ENCODE assay signal across 12 cellular contexts in genomic region chr11:101128571-101129202, GRCh38. TPM values are rescaled to one million over a fixed set of nuclear protein-coding genes. Genes with fewer than 3 reads are reported as not detected.
A peak's percentile ranks its signal among the peaks of the same experiment; 100 is the strongest.
DNase-seq lines count a peak whose midpoint lies in the region; ATAC-seq and TF ChIP-seq lines count a peak whose summit lies in the region.
"Had no signal": no experiment of that assay in that cellular context is flagged by ENCODE, and none has a peak within 500 bp of the region (broad histone marks: within the 10 kb centered on the region; RNA-seq: fewer than 3 reads in every experiment).

No MANE protein-coding gene starts in this region.

- H3K9me2 ChIP-seq in PC-3 (replicated peaks; ENCODE audit: low read length) = no peaks in the 10 kb centered on the region

- H3F3A ChIP-seq in PC-3 (ENCODE audit: low read length, unreplicated experiment) = no peaks in the 10 kb centered on the region

- H3K4me1 Mint-ChIP-seq in natural killer cell = no peaks in the 10 kb centered on the region

- peaks cover 75% of the 10 kb centered on the region for H3K27me3 ChIP-seq in PC-3 (ENCODE audit: low read length)
- H3K27me3 ChIP-seq in fibroblast of lung (ENCODE audit: control insufficient read depth, insufficient read depth, low read length) = peaks cover 12% of the 10 kb centered on the region
- H3K27me3 ChIP-seq in tibial artery = no peaks in the 10 kb centered on the region

- peaks cover 0 to 2% of the 10 kb centered on the region in 2 donors for H3K9me3 Mint-ChIP-seq in natural killer cell

- H3K9me3 ChIP-seq in PC-3 (ENCODE audit: low read length) (no peaks in the 10 kb centered on the region), fibroblast of lung (ENCODE audit: control insufficient read depth, insufficient read depth, low read depth, low read length) (no peaks in the 10 kb centered on the region), mucosa of descending colon (no peaks in the 10 kb centered on the region), tibial artery (no peaks in the 10 kb centered on the region)

- POLR2A ChIA-PET in PC-3 (lab: Charles Lee; ENCODE audit: unreplicated experiment) = no interaction called here

- no peaks in the 10 kb centered on the region for H3K4me1 ChIP-seq in PC-3 (ENCODE audit: insufficient read depth, low read length)
- H3K4me1 ChIP-seq in fibroblast of lung (ENCODE audit: control insufficient read depth, extremely low read depth, insufficient read depth, low read length) = no peaks in the 10 kb centered on the region
- H3K4me1 ChIP-seq in mucosa of descending colon (ENCODE audit: low read depth) = peaks cover 22% of the 10 kb centered on the region
- H3K4me1 ChIP-seq in tibial artery = peaks cover 0 to 29% (median 13%) of the 10 kb centered on the region in 4 donors

- no TSS peak for BruUV-seq in PC-3 (replicated peaks; lab: Mats Ljungman, UMichigan)

- H2AFZ ChIP-seq in PC-3 (ENCODE audit: low read length) (no peak overlapping the region), fibroblast of lung (ENCODE audit: low read length) (no peak overlapping the region)

- H3K79me2 ChIP-seq in PC-3 (ENCODE audit: low read length) = no peaks in the 10 kb centered on the region
- H3K79me2 ChIP-seq in fibroblast of lung (ENCODE audit: control insufficient read depth, insufficient read depth, low read length) = no peaks in the 10 kb centered on the region

- TF ChIP-seq CTCF in PC-3 (conservative IDR thresholded peaks at IDR 0.05; ENCODE audit: low read depth, low read length) = no peak
- TF ChIP-seq CTCF in fibroblast of lung (conservative IDR thresholded peaks at IDR 0.05 in 1 of 2, IDR thresholded peaks at IDR 0.05 in 1 of 2; ENCODE audit: low read depth in 1 of 2, low read length in 2 of 2) = no peak
- TF ChIP-seq CTCF in mucosa of descending colon (IDR thresholded peaks at IDR 0.05) = no peak
- TF ChIP-seq CTCF in tibial artery (IDR thresholded peaks at IDR 0.05) = no peak
- no peak for TF ChIP-seq CTCF in natural killer cell (IDR thresholded peaks at IDR 0.05)

- no peak for ATAC-seq in PC-3
- ATAC-seq in mucosa of descending colon = peak; percentile 20
- ATAC-seq in natural killer cell = no peak

- peaks cover 18 to 39% of the 10 kb centered on the region in 2 donors for H3K27me3 Mint-ChIP-seq in natural killer cell (ENCODE audit: low read depth in 2 of 2)

- no peaks in the 10 kb centered on the region for H3K36me3 Mint-ChIP-seq in natural killer cell

- intact Hi-C loops in PC-3 (cut with micrococcal nuclease) (no loop called here), mucosa of descending colon (cut with DNase I, micrococcal nuclease) (no loop called here), tibial artery (cut with DNase I; ENCODE audit: low total_unique reads) (loop anchor here (10.0 kb wide), 1 partner anchor 444 kb away; the partner anchor contains the start of gene ARHGAP42), natural killer cell (cut with micrococcal nuclease) (no loop called here)

- H3K4me3 Mint-ChIP-seq in natural killer cell = no peak overlapping the region

- no peak for DNase-seq in PC-3
- no peak for DNase-seq in fibroblast of lung (ENCODE audit: low read depth in 2 of 2)
- peak; percentile 4 to 42 (median 34) for DNase-seq in mucosa of descending colon
- DNase-seq in tibial artery = peak; percentile 24 to 69
- no peak for DNase-seq in NCI-H2107 (lab: John Stamatoyannopoulos, UW)
- DNase-seq in NCI-H774 (lab: John Stamatoyannopoulos, UW) = no peak
- no peak for DNase-seq in natural killer cell
- DNase-seq: activated CD4-positive, alpha-beta T cell treated with anti-CD3 and anti-CD28 coated beads, Interleukin-2, amount 50 U/mL, for 1 hour; HCEC 1CT; kidney glomerular epithelial cell; NCI-H524 treated with DMSO at 0.1 percent for 48 hours had no signal

- H3K9ac ChIP-seq in PC-3 (ENCODE audit: low read length) (no peak overlapping the region), fibroblast of lung (ENCODE audit: insufficient read depth, low read length) (no peak overlapping the region)

- no peak overlapping the region for H3K27ac ChIP-seq in PC-3 (ENCODE audit: low read length)
- no peak overlapping the region for H3K27ac ChIP-seq in fibroblast of lung (ENCODE audit: insufficient read depth, low read length)
- peak overlapping the region; percentile 95 to 97 for H3K27ac ChIP-seq in tibial artery

- H3K4me3 ChIP-seq in PC-3 (ENCODE audit: low read length) (no peak overlapping the region), fibroblast of lung (replicated peaks in 1 of 4; ENCODE audit: control extremely low read depth in 1 of 4, insufficient read depth in 1 of 4, low read depth in 3 of 4, low read length in 4 of 4) (peak overlapping the region; percentile 23 to 63 (median 61)), mucosa of descending colon (no peak overlapping the region), tibial artery (peak overlapping the region; percentile 78 to 82)

- CTCF ChIA-PET in PC-3 (lab: Charles Lee) = no interaction called here

- H3K36me3 ChIP-seq in PC-3 (ENCODE audit: low read depth, low read length) = no peaks in the 10 kb centered on the region
- H3K36me3 ChIP-seq in fibroblast of lung (ENCODE audit: control insufficient read depth, insufficient read depth, low read length) = no peaks in the 10 kb centered on the region
- no peaks in the 10 kb centered on the region for H3K36me3 ChIP-seq in mucosa of descending colon (ENCODE audit: low read depth)
- H3K36me3 ChIP-seq in tibial artery = no peaks in the 10 kb centered on the region

- H3K27ac Mint-ChIP-seq in natural killer cell = no peak overlapping the region

- no peaks in the 10 kb centered on the region for H4K20me1 ChIP-seq in PC-3 (ENCODE audit: low read length)
- H4K20me1 ChIP-seq in fibroblast of lung (ENCODE audit: control insufficient read depth, extremely low read depth, insufficient read depth, low read length) = no peaks in the 10 kb centered on the region

- 0 out of 2 replicates have a peak overlapping the region, but pooled peaks have one; percentile 3 for H3K4me2 ChIP-seq in PC-3 (ENCODE audit: low read length)
- peak overlapping the region; percentile 88 for H3K4me2 ChIP-seq in fibroblast of lung (ENCODE audit: extremely low read depth, insufficient read depth, low read length)

RNA-seq across cellular contexts. Expression of gene PGR, which starts 0.9 kb away (rescaled TPM):
- not detected in 2 replicates for total RNA-seq in PC-3 (2014; rRNA removed)
- total RNA-seq in fibroblast of lung = 0.77 and 2.0 TPM in 2 replicates
- polyA plus RNA-seq in fibroblast of lung = 0.19 and 0.41 TPM in 2 replicates
- 0.13 and 0.73 TPM in 2 replicates for polyA plus RNA-seq in fibroblast of lung (2012)
- 1.1 and 1.4 TPM in 2 replicates for polyA minus RNA-seq in fibroblast of lung (ENCODE audit: low replicate concordance)
- 1 to 10 TPM in 1 of 3 donors, under 1 TPM in 2; 0.49 to 5.5 (median 0.92) TPM for total RNA-seq in mucosa of descending colon
- not detected for total RNA-seq in natural killer cell
- total RNA-seq: bronchial epithelial cell had no signal

Comparison
In these comparisons a context has a peak if more than half of its experiments do, and no peak if none do; other contexts are left out.
1. DNase-seq: peak in mucosa of descending colon (3 of 3) and tibial artery (2 of 2); none in PC-3 (single experiment), fibroblast of lung (0 of 2), NCI-H2107 (single experiment), NCI-H774 (single experiment) and natural killer cell (single experiment).
2. H3K27ac ChIP-seq: peak in tibial artery (2 of 2); none in PC-3 (single experiment) and fibroblast of lung (single experiment).
3. H3K4me3 ChIP-seq: peak in fibroblast of lung (4 of 4) and tibial artery (2 of 2); none in PC-3 (single experiment) and mucosa of descending colon (single experiment).